In the genomic region with DNA sequence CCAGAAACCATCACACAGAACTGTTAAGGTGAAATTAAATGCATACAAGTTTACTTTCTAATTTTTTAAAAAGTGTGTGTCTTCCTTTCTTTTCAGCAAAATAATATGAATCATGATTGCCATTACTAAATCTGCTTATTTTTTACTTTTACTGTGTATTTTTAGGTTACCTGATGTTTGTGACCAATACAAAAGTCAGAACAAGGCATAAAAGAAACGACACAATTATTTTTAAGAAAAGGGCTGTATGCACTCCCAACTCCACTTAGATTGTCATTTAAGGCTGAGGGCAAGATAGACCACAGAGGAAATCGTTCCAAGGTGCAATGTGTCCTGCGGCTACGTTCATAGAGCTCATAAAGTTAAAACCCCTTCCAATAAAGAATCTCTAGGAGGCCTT, we compare ENCODE assay signal across 21 cellular contexts.
DNase-seq lines count a peak whose midpoint lies in the region.
"Had no signal": no experiment of that assay in that cellular context is flagged by ENCODE, and none has a peak within 500 bp of the region (broad histone marks: within the 10 kb centered on the region; RNA-seq: fewer than 3 reads in every experiment).

No MANE protein-coding gene starts in this region.

- DNase-seq in M059J (ENCODE audit: low read depth): peak; percentile 40
- no peak for DNase-seq in NCI-H774 (lab: John Stamatoyannopoulos, UW)
- DNase-seq: 8988T; ACHN; AML-193; BE2C; C1 segment of cervical spinal cord; Caco-2; Calu3; CD4-positive, alpha-beta memory T cell; CD4-positive, alpha-beta T cell; CD4-positive, CD25-positive, alpha-beta regulatory T cell; CD8-positive, alpha-beta memory T cell; CD8-positive, alpha-beta T cell; COR-L47; DMS 273 treated with DMSO at 0.1 percent for 48 hours; DMS153; DMS79; DMS79 treated with DMSO at 0.1 percent for 48 hours; DND-41; EL had no signal
